In the genomic region with DNA sequence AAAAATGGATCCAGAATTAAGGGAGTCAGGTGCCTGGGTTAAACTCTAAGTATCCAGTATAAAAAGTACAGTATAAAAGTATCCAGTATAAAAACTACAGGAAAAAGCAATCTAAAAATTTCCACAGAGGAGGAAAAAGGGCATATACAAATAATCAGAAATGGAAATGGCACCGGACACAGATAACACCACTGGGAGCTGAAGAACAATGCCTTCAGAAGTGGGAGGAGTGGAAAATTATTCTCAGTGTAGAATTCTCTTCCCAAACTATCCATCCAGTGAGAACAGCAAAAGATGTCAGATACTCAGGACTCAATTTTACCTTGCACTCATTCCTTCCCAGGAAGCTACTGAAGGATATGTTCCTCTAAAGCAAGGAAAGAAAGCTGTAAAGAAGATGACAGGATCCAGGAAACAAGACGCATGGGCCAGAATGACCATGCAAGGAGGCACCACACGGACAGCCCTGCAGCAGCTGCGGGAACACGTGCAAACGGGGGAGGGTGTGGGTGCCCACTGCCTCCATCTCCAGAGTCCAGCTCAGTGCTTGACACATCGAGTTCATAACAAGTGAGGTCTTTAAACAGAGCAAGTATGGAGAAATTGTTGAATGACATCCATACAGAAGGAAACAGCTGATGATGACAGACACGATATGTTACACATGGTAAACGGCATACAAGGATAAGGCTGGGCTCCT, we compare ENCODE assay signal across 15 cellular contexts.
DNase-seq lines count a peak whose midpoint lies in the region; ATAC-seq and TF ChIP-seq lines count a peak whose summit lies in the region.
"Had no signal": no experiment of that assay in that cellular context is flagged by ENCODE, and none has a peak within 500 bp of the region (broad histone marks: within the 10 kb centered on the region; RNA-seq: fewer than 3 reads in every experiment).

No MANE protein-coding gene starts in this region.

- intact Hi-C loops in right lobe of liver (cut with DNase I) (no loop called here), spleen (cut with DNase I; ENCODE audit: low total_unique reads) (loop anchor here (10.0 kb wide), 1 partner anchor 51 kb away; no protein-coding TSS in a partner anchor)

- TF ChIP-seq CTCF in right lobe of liver (IDR thresholded peaks at IDR 0.05) (no peak), spleen (IDR thresholded peaks at IDR 0.05 in 8 of 11, conservative IDR thresholded peaks at IDR 0.05 in 3 of 11) (no peak), mesothelial cell of epicardium (IDR thresholded peaks at IDR 0.05; ENCODE audit: unreplicated experiment) (no peak)

- 63% methylated on average over 9 of the region's 9 CpGs for WGBS in right lobe of liver (ENCODE audit: insufficient coverage, low coverage, low lambda C conversion rate, missing lambda C conversion rate)
- 48 to 77% (median 54%) methylated on average over 9 of the region's 9 CpGs for WGBS in spleen, 5 donors

- peak overlapping the region; percentile 17 for H3K27ac Mint-ChIP-seq in activated T-cell treated with anti-CD3 and anti-CD28 coated beads, Interleukin-2, amount 50 U/mL, for 72 hours
- H3K27ac Mint-ChIP-seq in mesothelial cell of epicardium: no peak overlapping the region

- TF ChIP-seq POLR2A in right lobe of liver (IDR thresholded peaks at IDR 0.05) (no peak), spleen (IDR thresholded peaks at IDR 0.05) (no peak)

- H3K27me3 ChIP-seq in right lobe of liver (no peaks in the 10 kb centered on the region), spleen (replicated peaks in 1 of 7) (no peaks in the 10 kb centered on the region), MG63 (no peaks in the 10 kb centered on the region)

- H3K36me3 ChIP-seq in right lobe of liver (peaks cover 0 to 2% (median 0%) of the 10 kb centered on the region in 4 donors), spleen (peaks cover 0 to 44% (median 5%) of the 10 kb centered on the region in 6 donors), MG63 (peaks cover 67% of the 10 kb centered on the region)

- ATAC-seq in activated T-cell treated with anti-CD3 and anti-CD28 coated beads, Interleukin-2, amount 50 U/mL, for 72 hours (replicated peaks in 1 of 2): no peak
- no peak for ATAC-seq in activated T-cell treated with anti-CD3 and anti-CD28 coated beads, Interleukin-2, amount 50 U/mL, for 4 hours
- ATAC-seq in right lobe of liver: peak; percentile 37 to 50 (median 43)
- ATAC-seq: A549; HCT116; naive thymus-derived CD8-positive, alpha-beta T cell had no signal

- peaks cover 7 to 12% of the 10 kb centered on the region in 2 donors for H3K36me3 Mint-ChIP-seq in activated T-cell treated with anti-CD3 and anti-CD28 coated beads, Interleukin-2, amount 50 U/mL, for 72 hours (ENCODE audit: insufficient read depth in 2 of 2)
- peaks cover 54% of the 10 kb centered on the region for H3K36me3 Mint-ChIP-seq in activated T-cell treated with anti-CD3 and anti-CD28 coated beads, Interleukin-2, amount 50 U/mL, for 4 hours (ENCODE audit: insufficient read depth)
- peaks cover 27% of the 10 kb centered on the region for H3K36me3 Mint-ChIP-seq in mesothelial cell of epicardium

- H3K4me3 ChIP-seq in right lobe of liver (no peak overlapping the region), spleen (no peak overlapping the region), MG63 (no peak overlapping the region)
- H3K4me3 ChIP-seq: A549 had no signal

- H3K4me3 Mint-ChIP-seq in activated T-cell treated with anti-CD3 and anti-CD28 coated beads, Interleukin-2, amount 50 U/mL, for 72 hours: no peak overlapping the region
- no peak overlapping the region for H3K4me3 Mint-ChIP-seq in activated T-cell treated with anti-CD3 and anti-CD28 coated beads, Interleukin-2, amount 50 U/mL, for 4 hours
- no peak overlapping the region for H3K4me3 Mint-ChIP-seq in mesothelial cell of epicardium
- H3K4me3 Mint-ChIP-seq: naive thymus-derived CD8-positive, alpha-beta T cell had no signal

- H3K27ac ChIP-seq in right lobe of liver (peak overlapping the region in 1 of 3 donors; percentile 50), spleen (peak overlapping the region; percentile 33 to 84 (median 64))
- H3K27ac ChIP-seq: A549 had no signal

- H3K4me1 ChIP-seq in right lobe of liver (no peaks in the 10 kb centered on the region), spleen (peaks cover 7 to 100% (median 71%) of the 10 kb centered on the region in 6 donors)

- H3K9me3 ChIP-seq in right lobe of liver (no peaks in the 10 kb centered on the region), spleen (no peaks in the 10 kb centered on the region), MG63 (0 out of 2 replicates have a peak, but pooled peaks cover 2% of the 10 kb centered on the region)
- H3K9me3 ChIP-seq: A549 had no signal

- H3K27me3 Mint-ChIP-seq in activated T-cell treated with anti-CD3 and anti-CD28 coated beads, Interleukin-2, amount 50 U/mL, for 72 hours (ENCODE audit: low read depth): no peaks in the 10 kb centered on the region
- no peaks in the 10 kb centered on the region for H3K27me3 Mint-ChIP-seq in activated T-cell treated with anti-CD3 and anti-CD28 coated beads, Interleukin-2, amount 50 U/mL, for 4 hours (ENCODE audit: low read depth)
- no peaks in the 10 kb centered on the region for H3K27me3 Mint-ChIP-seq in mesothelial cell of epicardium (ENCODE audit: low read depth)
- H3K27me3 Mint-ChIP-seq: naive thymus-derived CD8-positive, alpha-beta T cell had no signal

- no peaks in the 10 kb centered on the region for H3K9me3 Mint-ChIP-seq in activated T-cell treated with anti-CD3 and anti-CD28 coated beads, Interleukin-2, amount 50 U/mL, for 72 hours
- H3K9me3 Mint-ChIP-seq in activated T-cell treated with anti-CD3 and anti-CD28 coated beads, Interleukin-2, amount 50 U/mL, for 4 hours: no peaks in the 10 kb centered on the region
- H3K9me3 Mint-ChIP-seq in mesothelial cell of epicardium: no peaks in the 10 kb centered on the region
- H3K9me3 Mint-ChIP-seq: naive thymus-derived CD8-positive, alpha-beta T cell had no signal

- peaks cover 67% of the 10 kb centered on the region for H3K4me1 Mint-ChIP-seq in activated T-cell treated with anti-CD3 and anti-CD28 coated beads, Interleukin-2, amount 50 U/mL, for 72 hours (ENCODE audit: low read depth)
- H3K4me1 Mint-ChIP-seq in activated T-cell treated with anti-CD3 and anti-CD28 coated beads, Interleukin-2, amount 50 U/mL, for 4 hours (ENCODE audit: low read depth): peaks cover 71% of the 10 kb centered on the region
- H3K4me1 Mint-ChIP-seq in mesothelial cell of epicardium: peaks cover 8% of the 10 kb centered on the region

- DNase-seq in activated T-cell treated with anti-CD3 and anti-CD28 coated beads, Interleukin-2, amount 50 U/mL, for 72 hours: no peak
- no peak for DNase-seq in activated T-cell treated with anti-CD3 and anti-CD28 coated beads, Interleukin-2, amount 50 U/mL, for 4 hours
- DNase-seq in dermis microvascular lymphatic vessel endothelial cell (ENCODE audit: low read depth in 2 of 2) (peak; percentile 73 to 83), right lobe of liver (no peak), spleen (no peak), DMS79 (lab: John Stamatoyannopoulos, UW) (no peak), mesothelial cell of epicardium (ENCODE audit: low spot score in 2 of 2, unreplicated experiment in 2 of 2) (no peak), MG63 (no peak)
- DNase-seq: cortex of kidney; islet precursor cell; naive thymus-derived CD8-positive, alpha-beta T cell; NCI-H2081 treated with DMSO at 0.1 percent for 48 hours; SHP77 treated with DMSO at 0.1 percent for 48 hours had no signal

Comparison
In these comparisons a context has a peak if more than half of its experiments do, and no peak if none do; other contexts are left out.
1. ATAC-seq: peak in right lobe of liver (4 of 4); none in activated T-cell treated with anti-CD3 and anti-CD28 coated beads, Interleukin-2, amount 50 U/mL, for 72 hours (0 of 2) and activated T-cell treated with anti-CD3 and anti-CD28 coated beads, Interleukin-2, amount 50 U/mL, for 4 hours (0 of 2).
2. DNase-seq: peak in dermis microvascular lymphatic vessel endothelial cell (2 of 2); none in activated T-cell treated with anti-CD3 and anti-CD28 coated beads, Interleukin-2, amount 50 U/mL, for 72 hours (0 of 2), activated T-cell treated with anti-CD3 and anti-CD28 coated beads, Interleukin-2, amount 50 U/mL, for 4 hours (single experiment), right lobe of liver (0 of 3), spleen (single experiment), DMS79 (single experiment), mesothelial cell of epicardium (0 of 2) and MG63 (single experiment).